In genomic region chr4:4374388-4375098, GRCh38 we compare ENCODE assay signal across 9 cellular contexts. TPM values are rescaled to one million over a fixed set of nuclear protein-coding genes. Genes with fewer than 3 reads are reported as not detected.
"Had no signal": no experiment of that assay in that cellular context is flagged by ENCODE, and none has a peak within 500 bp of the region (broad histone marks: within the 10 kb centered on the region; RNA-seq: fewer than 3 reads in every experiment).

No MANE protein-coding gene starts in this region.

- H3K4me2 ChIP-seq: GM23338 had no signal

- H3K9me3 Mint-ChIP-seq: HFFc6 had no signal

- H3K4me3 Mint-ChIP-seq: GM23338, H9, HFFc6, IgD-negative memory B cell had no signal

- FAIRE-seq: H1, H54, HTR-8/SVneo had no signal

- H3K4me3 ChIP-seq: GM23338 had no signal

- ATAC-seq: GM23338 had no signal

- H2AFZ ChIP-seq: GM23338 had no signal

- H3K27ac Mint-ChIP-seq: GM23338, H9, HFFc6, IgD-negative memory B cell had no signal

- DNase-seq: H9, HCEC 1CT, HFFc6 had no signal

RNA-seq across cellular contexts. Expression of gene NSG1, which starts 12.4 kb away (rescaled TPM):
- total RNA-seq: HT-29 had no signal
